Comparison of ENCODE assay signal across 19 cellular contexts in the genomic region with DNA sequence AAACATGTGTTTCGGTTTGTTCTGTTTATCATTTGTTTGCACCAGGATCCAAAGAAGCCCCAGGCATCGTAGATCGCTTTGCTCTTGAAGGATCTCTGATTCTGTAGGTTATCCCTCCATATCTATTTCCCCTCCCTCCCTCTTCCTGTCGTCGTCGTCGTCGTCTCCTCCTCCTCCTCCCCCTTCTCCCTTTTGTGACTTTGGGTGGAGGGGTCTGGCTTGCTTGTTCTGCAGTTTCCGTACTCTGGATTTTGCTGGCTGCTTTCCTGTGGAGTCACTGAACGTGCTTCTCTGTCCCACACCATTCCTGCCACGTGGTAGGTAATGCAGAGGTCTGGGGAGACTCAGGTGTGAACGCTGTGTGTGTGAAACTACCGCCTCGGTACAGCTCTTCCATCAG.
DNase-seq lines count a peak whose midpoint lies in the region; ATAC-seq, FAIRE-seq and TF ChIP-seq lines count a peak whose summit lies in the region.
"Had no signal": no experiment of that assay in that cellular context is flagged by ENCODE, and none has a peak within 500 bp of the region (broad histone marks: within the 10 kb centered on the region; RNA-seq: fewer than 3 reads in every experiment).

No MANE protein-coding gene starts in this region.

- POLR2A ChIA-PET in HepG2 (lab: Yijun Ruan, JAX) (no interaction called here), endothelial cell of umbilical vein (lab: Charles Lee) (no interaction called here)

- H3K4me1 ChIP-seq in HepG2 (ENCODE audit: insufficient read depth, low read length) (peaks cover 62% of the 10 kb centered on the region), right lobe of liver (peaks cover 0 to 22% (median 9%) of the 10 kb centered on the region in 4 donors), endothelial cell of umbilical vein (ENCODE audit: control insufficient read depth, extremely low read depth, insufficient read depth, low read length) (no peaks in the 10 kb centered on the region)

- FAIRE-seq in HepG2 (lab: Jason Lieb, UNC) (no peak), endothelial cell of umbilical vein (lab: Jason Lieb, UNC) (no peak), GM19239 (lab: Jason Lieb, UNC) (no peak)
- FAIRE-seq: GM12878, GM18507 had no signal

- TF ChIP-seq CTCF in HepG2 (CRISPR knock-in tag; IDR thresholded peaks at IDR 0.05) (no peak), right lobe of liver (IDR thresholded peaks at IDR 0.05) (no peak), endothelial cell of umbilical vein (IDR thresholded peaks at IDR 0.05; ENCODE audit: extremely low read depth in 1 of 2, insufficient read depth in 1 of 2, low read depth in 1 of 2, low read length in 2 of 2) (no peak)

- H3K9ac ChIP-seq in HepG2 (ENCODE audit: insufficient read depth, low read depth, low read length) (no peak overlapping the region), endothelial cell of umbilical vein (replicated peaks; ENCODE audit: extremely low read depth, insufficient read depth, low read length) (no peak overlapping the region)

- H3K79me2 ChIP-seq in HepG2 (ENCODE audit: insufficient read depth, low read length) (no peaks in the 10 kb centered on the region), endothelial cell of umbilical vein (ENCODE audit: control insufficient read depth, insufficient read depth, low read length) (no peaks in the 10 kb centered on the region)

- BruUV-seq in HepG2 (replicated peaks; lab: Mats Ljungman, UMichigan) (no TSS peak), endothelial cell of umbilical vein (replicated peaks; lab: Mats Ljungman, UMichigan) (no TSS peak)

- H3K4me1 Mint-ChIP-seq in T-helper 2 cell treated with Interferon-gamma antibody and Interleukin-4, amounts not matched to agents 5 μg/mL and 100 μg/mL, for 36 hours (ENCODE audit: low read depth): peaks cover 25% of the 10 kb centered on the region

- no peak overlapping the region for H3K4me3 Mint-ChIP-seq in T-helper 2 cell treated with Interferon-gamma antibody and Interleukin-4, amounts not matched to agents 5 μg/mL and 100 μg/mL, for 36 hours
- H3K4me3 Mint-ChIP-seq: IgD-negative memory B cell had no signal

- in situ Hi-C loops in HepG2 (cut with HindIII; ENCODE audit: extremely low pct_ligation_motif_present, low pct_unique_long_range_greater_than_20kb): no loop called here

- 88% methylated on average over 14 of the region's 14 CpGs for WGBS in HepG2 (ENCODE audit: low lambda C conversion rate)
- 45% methylated on average over 14 of the region's 14 CpGs for WGBS in right lobe of liver (ENCODE audit: insufficient coverage, low coverage, low lambda C conversion rate, missing lambda C conversion rate)

- no peaks in the 10 kb centered on the region for H3K9me3 Mint-ChIP-seq in T-helper 2 cell treated with Interferon-gamma antibody and Interleukin-4, amounts not matched to agents 5 μg/mL and 100 μg/mL, for 36 hours
- H3K9me3 Mint-ChIP-seq: IgD-negative memory B cell had no signal

- H3K4me2 ChIP-seq in HepG2 (ENCODE audit: low read depth, low read length): no peak overlapping the region
- H3K4me2 ChIP-seq in endothelial cell of umbilical vein (ENCODE audit: insufficient read depth, low read length): no peak overlapping the region

- TF ChIP-seq EP300 in HepG2 (IDR thresholded peaks at IDR 0.05; ENCODE audit: low read depth in 2 of 2, low read length in 2 of 2) (no peak), HepG2 (CRISPR knock-in tag; IDR thresholded peaks at IDR 0.05; ENCODE audit: borderline replicate concordance) (no peak)

- H3K9me1 ChIP-seq in endothelial cell of umbilical vein (replicated peaks; ENCODE audit: control insufficient read depth, extremely low read depth, insufficient read depth, low read length): no peaks in the 10 kb centered on the region

- H3K9me3 ChIP-seq in HepG2 (ENCODE audit: low read length) (no peaks in the 10 kb centered on the region), right lobe of liver (no peaks in the 10 kb centered on the region), endothelial cell of umbilical vein (replicated peaks; ENCODE audit: control insufficient read depth, insufficient read depth, low read length) (no peaks in the 10 kb centered on the region)

- CTCF ChIA-PET in HepG2 (lab: Yijun Ruan, JAX; ENCODE audit: low intra/inter-chr PET ratio, low total read pairs): no interaction called here
- CTCF ChIA-PET in endothelial cell of umbilical vein (lab: Charles Lee): no interaction called here

- peak overlapping the region; percentile 24 for H3K27ac Mint-ChIP-seq in T-helper 2 cell treated with Interferon-gamma antibody and Interleukin-4, amounts not matched to agents 5 μg/mL and 100 μg/mL, for 36 hours
- H3K27ac Mint-ChIP-seq: IgD-negative memory B cell had no signal

- dilution Hi-C loops in endothelial cell of umbilical vein (cut with MboI; ENCODE audit: extremely low pct_ligation_motif_present, low sequenced_read_pairs): no loop called here

- no peaks in the 10 kb centered on the region for H3K27me3 Mint-ChIP-seq in T-helper 2 cell treated with Interferon-gamma antibody and Interleukin-4, amounts not matched to agents 5 μg/mL and 100 μg/mL, for 36 hours (ENCODE audit: low read depth)

- no peak for DNase-seq in T-helper 2 cell treated with Interferon-gamma antibody and Interleukin-4, amounts not matched to agents 5 μg/mL and 100 μg/mL, for 36 hours (ENCODE audit: low spot score)
- DNase-seq in T-helper 2 cell: no peak
- no peak for DNase-seq in HepG2 (ENCODE audit: low spot score)
- DNase-seq in right lobe of liver: no peak
- no peak for DNase-seq in endothelial cell of umbilical vein (ENCODE audit: low read depth, low spot score)
- no peak for DNase-seq in RPMI8226
- DNase-seq in GM19239 (ENCODE audit: insufficient read length, low spot score): no peak
- DNase-seq in inferior parietal cortex (ENCODE audit: extremely low spot score): no peak
- DNase-seq: COR-L47; DMS153; NCI-H1436 treated with DMSO at 0.1 percent for 48 hours; NCI-H2081; NCI-H2227 treated with DMSO at 0.1 percent for 48 hours; NCI-H526; NK-92 treated with Interleukin-12 subunit alpha and Interleukin-12 subunit beta, amount 100 ng/mL, for 24 hours had no signal

- intact Hi-C loops in HepG2 (cut with micrococcal nuclease; ENCODE audit: unreplicated experiment) (loop anchor here (10.0 kb wide), 1 partner anchor 229 kb away; a partner anchor contains a TSS), right lobe of liver (cut with DNase I) (no loop called here), endothelial cell of umbilical vein (cut with micrococcal nuclease) (no loop called here)

- H3K27ac ChIP-seq in HepG2 (ENCODE audit: extremely low read length, insufficient read depth, low read length) (no peak overlapping the region), right lobe of liver (peak overlapping the region in 1 of 3 donors; percentile 46), endothelial cell of umbilical vein (ENCODE audit: insufficient read depth, low read depth, low read length) (no peak overlapping the region)
- H3K27ac ChIP-seq: 22Rv1 had no signal

- no peaks in the 10 kb centered on the region for H3K36me3 Mint-ChIP-seq in T-helper 2 cell treated with Interferon-gamma antibody and Interleukin-4, amounts not matched to agents 5 μg/mL and 100 μg/mL, for 36 hours (ENCODE audit: low read depth)

- TF ChIP-seq POLR2A in HepG2 (IDR thresholded peaks at IDR 0.05; ENCODE audit: insufficient read depth in 1 of 2, low read depth in 2 of 2, low read length in 2 of 2): no peak
- no peak for TF ChIP-seq POLR2A in right lobe of liver (IDR thresholded peaks at IDR 0.05)
- no peak for TF ChIP-seq POLR2A in endothelial cell of umbilical vein (IDR thresholded peaks at IDR 0.05; ENCODE audit: low read depth, low read length)

- H2AFZ ChIP-seq in HepG2 (ENCODE audit: low read length) (no peak overlapping the region), endothelial cell of umbilical vein (ENCODE audit: low read depth, low read length) (peak overlapping the region; percentile 50)

- H3K36me3 ChIP-seq in HepG2 (replicated peaks in 1 of 2; ENCODE audit: control insufficient read depth in 1 of 2, insufficient read depth in 2 of 2, low read length in 2 of 2) (peaks cover 0 to 5% of the 10 kb centered on the region in 2 experiments; a peak in 1 of 5 replicates), right lobe of liver (no peaks in the 10 kb centered on the region), endothelial cell of umbilical vein (ENCODE audit: control insufficient read depth in 2 of 2, extremely low read depth in 1 of 2, insufficient read depth in 2 of 2, low read length in 2 of 2) (no peaks in the 10 kb centered on the region)

- ATAC-seq in HepG2 (no peak), right lobe of liver (no peak)
- ATAC-seq: GM12878 had no signal

- no peak for TF ChIP-seq RAD21 in HepG2 (CRISPR knock-in tag; IDR thresholded peaks at IDR 0.05)

- no peak overlapping the region for H3K4me3 ChIP-seq in HepG2 (replicated peaks in 1 of 3; ENCODE audit: insufficient read depth in 1 of 3, low read depth in 2 of 3, low read length in 3 of 3)
- H3K4me3 ChIP-seq in right lobe of liver: no peak overlapping the region
- H3K4me3 ChIP-seq in endothelial cell of umbilical vein (replicated peaks in 1 of 3; ENCODE audit: insufficient read depth in 1 of 3, low read depth in 1 of 3, low read length in 3 of 3): no peak overlapping the region
- H3K4me3 ChIP-seq: GM12878 had no signal

- H4K20me1 ChIP-seq in HepG2 (ENCODE audit: insufficient read depth, low read length): no peaks in the 10 kb centered on the region
- H4K20me1 ChIP-seq in endothelial cell of umbilical vein (replicated peaks; ENCODE audit: control insufficient read depth, extremely low read depth, insufficient read depth, low read length): no peaks in the 10 kb centered on the region

- H3K27me3 ChIP-seq in HepG2 (ENCODE audit: control insufficient read depth in 1 of 2, insufficient read depth in 2 of 2, low read length in 2 of 2) (no peaks in the 10 kb centered on the region), right lobe of liver (no peaks in the 10 kb centered on the region), endothelial cell of umbilical vein (ENCODE audit: control insufficient read depth in 2 of 2, insufficient read depth in 2 of 2, low read length in 2 of 2) (no peaks in the 10 kb centered on the region)

TF ChIP-seq in HepG2, 621 proteins besides CTCF, POLR2A, EP300 and RAD21:
- TF ChIP-seq ZBTB38 (CRISPR knock-in tag; IDR thresholded peaks at IDR 0.05): 0 out of 2 replicates have a peak, but pooled peaks have one; percentile 35
- TF ChIP-seq DPF2 (CRISPR knock-in tag; IDR thresholded peaks at IDR 0.05; ENCODE audit: borderline replicate concordance, low read depth): no peak
- no peak for TF ChIP-seq ZFP36 (IDR thresholded peaks at IDR 0.05; ENCODE audit: borderline replicate concordance, low read depth, low read length, partially characterized antibody)
- TF ChIP-seq ZNF557 (CRISPR knock-in tag; IDR thresholded peaks at IDR 0.05): no peak

TF ChIP-seq in endothelial cell of umbilical vein, 7 proteins besides CTCF, POLR2A, EP300 and RAD21:
- no peak for TF ChIP-seq FOS (IDR thresholded peaks at IDR 0.05; ENCODE audit: borderline replicate concordance, insufficient read depth, low read length)
- TF ChIP-seq, protein P1, sequence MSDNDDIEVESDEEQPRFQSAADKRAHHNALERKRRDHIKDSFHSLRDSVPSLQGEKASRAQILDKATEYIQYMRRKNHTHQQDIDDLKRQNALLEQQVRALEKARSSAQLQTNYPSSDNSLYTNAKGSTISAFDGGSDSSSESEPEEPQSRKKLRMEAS (IDR thresholded peaks at IDR 0.05; ENCODE audit: insufficient read depth, insufficient read length): no peak
- no peak for TF ChIP-seq JUN (IDR thresholded peaks at IDR 0.05; ENCODE audit: borderline replicate concordance, insufficient read depth, insufficient read length, low read depth)
